Comparison of ENCODE assay signal across 8 cellular contexts in genomic region chr2:36650031-36650430, GRCh38. TPM values are rescaled to one million over a fixed set of nuclear protein-coding genes. Genes with fewer than 3 reads are reported as not detected.
DNase-seq lines count a peak whose midpoint lies in the region; ATAC-seq, FAIRE-seq and TF ChIP-seq lines count a peak whose summit lies in the region.

No MANE protein-coding gene starts in this region.

- dilution Hi-C loops in keratinocyte (cut with MboI; ENCODE audit: extremely low pct_ligation_motif_present, low sequenced_read_pairs) = no loop called here

- no peaks in the 10 kb centered on the region for H3K79me2 ChIP-seq in keratinocyte (ENCODE audit: control insufficient read depth, insufficient read depth, low read length)

- DNase-seq in A673 (ENCODE audit: low spot score) (peak; percentile 4), RPMI8226 (peak; percentile 15), keratinocyte (ENCODE audit: low read depth, low spot score) (no peak), NCI-H748 treated with DMSO at 0.1 percent for 48 hours (lab: John Stamatoyannopoulos, UW) (no peak), NCI-H524 (lab: John Stamatoyannopoulos, UW) (no peak), NCI-H128 (lab: John Stamatoyannopoulos, UW; ENCODE audit: unreplicated experiment) (no peak)

- POLR2A ChIA-PET in A673 (lab: Charles Lee; ENCODE audit: low non-redundant PET) = no interaction called here

- no peaks in the 10 kb centered on the region for H3K4me1 ChIP-seq in A673 (ENCODE audit: insufficient read depth, low read length, poor library complexity, severe bottlenecking)
- H3K4me1 ChIP-seq in keratinocyte (ENCODE audit: control insufficient read depth, extremely low read depth, insufficient read depth, low read length) = peaks cover 8% of the 10 kb centered on the region

- ATAC-seq in GM19035 (IDR thresholded peaks at IDR 0.05; ENCODE audit: unreplicated experiment) (peak; percentile 72), HG03095 (IDR thresholded peaks at IDR 0.05; ENCODE audit: unreplicated experiment) (peak; percentile 95)

- no peak overlapping the region for H3K4me2 ChIP-seq in keratinocyte (ENCODE audit: control insufficient read depth, extremely low read depth, insufficient read depth, low read depth, low read length)

- CTCF ChIA-PET in A673 (lab: Charles Lee) = interaction anchor here (0.9 kb wide), 1 partner anchor 14 kb away, joined by 3 read pairs; no protein-coding TSS in a partner anchor

- H3K9ac ChIP-seq in keratinocyte (ENCODE audit: control insufficient read depth, extremely low read depth, insufficient read depth, low read length) = no peak overlapping the region

- peak; percentile 81 for FAIRE-seq in keratinocyte (lab: Jason Lieb, UNC)

- H4K20me1 ChIP-seq in keratinocyte (ENCODE audit: control insufficient read depth, extremely low read depth, insufficient read depth, low read length) = no peaks in the 10 kb centered on the region

- H3K4me3 ChIP-seq in A673 (ENCODE audit: low read depth, low read length, poor library complexity, severe bottlenecking) (no peak overlapping the region), keratinocyte (ENCODE audit: control insufficient read depth in 2 of 3, extremely low read depth in 1 of 3, insufficient read depth in 2 of 3, low read depth in 1 of 3, low read length in 3 of 3) (no peak overlapping the region)

- no peaks in the 10 kb centered on the region for H3K9me1 ChIP-seq in keratinocyte (ENCODE audit: control insufficient read depth, extremely low read depth, insufficient read depth, low read length)

- H3K27ac ChIP-seq in A673 (ENCODE audit: low read depth, low read length, poor library complexity, severe bottlenecking) = no peak overlapping the region
- H3K27ac ChIP-seq in keratinocyte (ENCODE audit: control insufficient read depth, insufficient read depth, low read length) = no peak overlapping the region

- no peaks in the 10 kb centered on the region for H3K36me3 ChIP-seq in A673 (ENCODE audit: insufficient read depth, low read length, poor library complexity, severe bottlenecking)
- no peaks in the 10 kb centered on the region for H3K36me3 ChIP-seq in keratinocyte (ENCODE audit: control insufficient read depth in 2 of 2, extremely low read depth in 1 of 2, insufficient read depth in 2 of 2, low read length in 2 of 2)

- H2AFZ ChIP-seq in keratinocyte (ENCODE audit: control insufficient read depth, low read length) = no peak overlapping the region

- H3K27me3 ChIP-seq in A673 (replicated peaks; ENCODE audit: insufficient read depth, low read depth, low read length, poor library complexity) = no peaks in the 10 kb centered on the region
- no peaks in the 10 kb centered on the region for H3K27me3 ChIP-seq in keratinocyte (ENCODE audit: control insufficient read depth, extremely low read depth, insufficient read depth, low read length)

- intact Hi-C loops in A673 (cut with micrococcal nuclease; ENCODE audit: unreplicated experiment) = no loop called here

- H3K9me3 ChIP-seq in A673 (ENCODE audit: low read depth, low read length, poor library complexity, severe bottlenecking) = peaks cover 8% of the 10 kb centered on the region
- no peaks in the 10 kb centered on the region for H3K9me3 ChIP-seq in keratinocyte (ENCODE audit: control insufficient read depth, low read depth, low read length)

- BruUV-seq in A673 (replicated peaks; lab: Mats Ljungman, UMichigan) = no TSS peak

- no peak for TF ChIP-seq CTCF in A673 (conservative IDR thresholded peaks at IDR 0.05; ENCODE audit: low read depth, low read length)
- no peak for TF ChIP-seq CTCF in keratinocyte (optimal IDR thresholded peaks at IDR 0.05 in 1 of 3, IDR thresholded peaks at IDR 0.05 in 1 of 3, conservative IDR thresholded peaks at IDR 0.05 in 1 of 3; ENCODE audit: extremely low read depth in 1 of 3, insufficient read depth in 2 of 3, low read length in 3 of 3)

RNA-seq across cellular contexts. Expression of gene VIT, which starts 46.5 kb away (rescaled TPM):
- not detected in 2 replicates for total RNA-seq in A673 (2021)
- 0.33 to 0.79 TPM (median 0.75 TPM) in 3 replicates for polyA plus RNA-seq in keratinocyte
- not detected for polyA plus RNA-seq in keratinocyte (2011; ENCODE audit: low read depth)
- polyA plus RNA-seq in keratinocyte (2011; cell fraction: cytosol; rRNA removed) = 0.23 and 0.25 TPM in 2 replicates
- polyA plus RNA-seq in keratinocyte (2011; cell fraction: nucleus; rRNA removed) = 0.37 TPM in 2 replicates
- 0.26 TPM in 1 of 2 replicates, not detected in the other for polyA plus RNA-seq in keratinocyte (2012; ENCODE audit: low replicate concordance)
- 0.36 to 0.96 TPM in 2 of 3 replicates, not detected in the other for polyA minus RNA-seq in keratinocyte
- polyA minus RNA-seq in keratinocyte (2011; cell fraction: cytosol; rRNA and poly(A)+ RNA removed) = not detected
- 0.21 TPM in 1 of 2 replicates, not detected in the other for polyA minus RNA-seq in keratinocyte (2011; cell fraction: nucleus; rRNA and poly(A)+ RNA removed)

RNA-seq across cellular contexts. Expression of gene FEZ2, which starts 52.1 kb away (rescaled TPM):
- 57.5 and 62.9 TPM in 2 replicates for total RNA-seq in A673 (2021)
- polyA plus RNA-seq in keratinocyte = 29.6 to 56.2 TPM (median 35.4 TPM) in 3 replicates
- 41.0 TPM for polyA plus RNA-seq in keratinocyte (2011; ENCODE audit: low read depth)
- 29.9 and 48.5 TPM in 2 replicates for polyA plus RNA-seq in keratinocyte (2011; cell fraction: cytosol; rRNA removed)
- 29.6 and 36.7 TPM in 2 replicates for polyA plus RNA-seq in keratinocyte (2011; cell fraction: nucleus; rRNA removed)
- polyA plus RNA-seq in keratinocyte (2012; ENCODE audit: low replicate concordance) = 26.4 and 40.9 TPM in 2 replicates
- polyA minus RNA-seq in keratinocyte = 6.2 to 26.3 TPM (median 9.2 TPM) in 3 replicates
- 12.5 TPM for polyA minus RNA-seq in keratinocyte (2011; cell fraction: cytosol; rRNA and poly(A)+ RNA removed)
- polyA minus RNA-seq in keratinocyte (2011; cell fraction: nucleus; rRNA and poly(A)+ RNA removed) = 9.7 and 21.7 TPM in 2 replicates

Comparison
In these comparisons a context has a peak if more than half of its experiments do, and no peak if none do; other contexts are left out.
1. DNase-seq: peak in A673 (single experiment) and RPMI8226 (single experiment); none in keratinocyte (single experiment), NCI-H748 treated with DMSO at 0.1 percent for 48 hours (single experiment), NCI-H524 (0 of 2) and NCI-H128 (single experiment).